Comparison of ENCODE assay signal across 22 cellular contexts in genomic region chr18:12767580-12768155, GRCh38.
DNase-seq lines count a peak whose midpoint lies in the region; ATAC-seq, FAIRE-seq and TF ChIP-seq lines count a peak whose summit lies in the region.
"Had no signal": no experiment of that assay in that cellular context is flagged by ENCODE, and none has a peak within 500 bp of the region (broad histone marks: within the 10 kb centered on the region; RNA-seq: fewer than 3 reads in every experiment).

No MANE protein-coding gene starts in this region.

- H3K36me3 Mint-ChIP-seq in GM23338 (ENCODE audit: low read depth) = no peaks in the 10 kb centered on the region; the same call in 2 of the 3 replicates

- BruUV-seq in HepG2 (replicated peaks; lab: Mats Ljungman, UMichigan) (no TSS peak), K562 (replicated peaks; lab: Mats Ljungman, UMichigan) (no TSS peak)

- H3K9me3 ChIP-seq in HepG2 (ENCODE audit: low read length) = no peaks in the 10 kb centered on the region
- no peaks in the 10 kb centered on the region for H3K9me3 ChIP-seq in right lobe of liver
- H3K9me3 ChIP-seq in K562 (replicated peaks; ENCODE audit: control insufficient read depth, insufficient read depth, low read depth, low read length) = no peaks in the 10 kb centered on the region
- H3K9me3 ChIP-seq in spleen = no peaks in the 10 kb centered on the region

- peak; percentile 72 for DNase-seq in HepG2 (ENCODE audit: low spot score)
- DNase-seq in right lobe of liver = no peak
- no peak for DNase-seq in GM23338 (ENCODE audit: low spot score)
- no peak for DNase-seq in K562 (ENCODE audit: extremely low read depth in 1 of 4, low spot score in 3 of 4)
- DNase-seq in sciatic nerve (ENCODE audit: low spot score) = peak; percentile 22
- DNase-seq in spleen = no peak
- no peak for DNase-seq in GM13977 (ENCODE audit: low spot score)
- DNase-seq: CD4-positive, alpha-beta T cell; CD8-positive, alpha-beta memory T cell; DMS 273 treated with DMSO at 0.1 percent for 48 hours; DMS79; GF-D8; GM23248 had no signal

- WGBS in HepG2 (ENCODE audit: low lambda C conversion rate) = 29% methylated on average over 9 of the region's 9 CpGs
- 91% methylated on average over 6 of the region's 9 CpGs for WGBS in right lobe of liver (ENCODE audit: insufficient coverage, low coverage, low lambda C conversion rate, missing lambda C conversion rate)
- WGBS in K562 (ENCODE audit: insufficient coverage, low coverage, missing lambda C conversion rate) = 65% methylated on average over 9 of the region's 9 CpGs
- WGBS in spleen, 5 donors = 84 to 96% (median 95%) methylated on average over 9 of the region's 9 CpGs

- H2AFZ ChIP-seq in HepG2 (ENCODE audit: low read length) (peak overlapping the region; percentile 11), GM23338 (peak overlapping the region; percentile 80; the same call in 1 of the 2 replicates), K562 (ENCODE audit: low read depth, low read length) (peak overlapping the region; percentile 21; the same call in 1 of the 2 replicates)
- H2AFZ ChIP-seq: GM23248 had no signal

- TF ChIP-seq EP300 in HepG2 (IDR thresholded peaks at IDR 0.05; ENCODE audit: low read depth in 2 of 2, low read length in 2 of 2) (0 out of 4 replicates have a peak, but pooled peaks of 1 of the 2 experiments have one; percentile 23), HepG2 (CRISPR knock-in tag; IDR thresholded peaks at IDR 0.05; ENCODE audit: borderline replicate concordance) (no peak), K562 (IDR thresholded peaks at IDR 0.05; ENCODE audit: low read length) (no peak)

- H3K4me2 ChIP-seq in HepG2 (ENCODE audit: low read depth, low read length) (peak overlapping the region; percentile 92), GM23338 (0 out of 2 replicates have a peak overlapping the region, but pooled peaks have one; percentile 43), K562 (ENCODE audit: insufficient read depth, low read length) (no peak overlapping the region)

- peaks cover 45% of the 10 kb centered on the region for H3K4me1 ChIP-seq in HepG2 (ENCODE audit: insufficient read depth, low read length)
- H3K4me1 ChIP-seq in right lobe of liver = no peaks in the 10 kb centered on the region
- H3K4me1 ChIP-seq in GM23338 (ENCODE audit: insufficient read depth) = no peaks in the 10 kb centered on the region; the same call in none of the 2 replicates
- H3K4me1 ChIP-seq in K562 (replicated peaks in 1 of 2; ENCODE audit: control insufficient read depth in 2 of 2, insufficient read depth in 2 of 2, low read length in 2 of 2) = peaks cover 9 to 13% of the 10 kb centered on the region in 2 experiments
- no peaks in the 10 kb centered on the region for H3K4me1 ChIP-seq in spleen

- no peak for TF ChIP-seq RAD21 in HepG2 (CRISPR knock-in tag; IDR thresholded peaks at IDR 0.05)
- no peak for TF ChIP-seq RAD21 in K562 (CRISPR knock-in tag; conservative IDR thresholded peaks at IDR 0.05 in 1 of 2, IDR thresholded peaks at IDR 0.05 in 1 of 2)

- H3K9me3 Mint-ChIP-seq in GM23338 = no peaks in the 10 kb centered on the region
- H3K9me3 Mint-ChIP-seq: CD4-positive, alpha-beta T cell; CD8-positive, alpha-beta memory T cell; H9 had no signal

- CTCF ChIA-PET in HepG2 (lab: Yijun Ruan, JAX; ENCODE audit: low intra/inter-chr PET ratio, low total read pairs) = interaction anchor here (0.9 to 2.4 kb wide), 4 partner anchors 24 to 166 kb away, joined by 3 to 25 read pairs (median 4); no protein-coding TSS in a partner anchor
- CTCF ChIA-PET in K562 (lab: Yijun Ruan, JAX; ENCODE audit: low intra/inter-chr PET ratio) = interaction anchor here (0.7 to 1.5 kb wide), 2 partner anchors 22 to 41 kb away, joined by 3 to 11 read pairs; no protein-coding TSS in a partner anchor

- H3K79me2 ChIP-seq in HepG2 (ENCODE audit: insufficient read depth, low read length) (no peaks in the 10 kb centered on the region), GM23338 (replicated peaks; ENCODE audit: insufficient read depth) (no peaks in the 10 kb centered on the region), K562 (ENCODE audit: control insufficient read depth, insufficient read depth, low read length) (no peaks in the 10 kb centered on the region)

- FAIRE-seq in HepG2 (lab: Jason Lieb, UNC) (peak; percentile 58), K562 (lab: Jason Lieb, UNC) (no peak)
- FAIRE-seq: A204.1, D721Med, GM12891 had no signal

- ATAC-seq in HepG2 (peak; percentile 56), right lobe of liver (no peak), GM23338 (no peak), K562 (no peak), sciatic nerve (no peak), GM21367 (IDR thresholded peaks at IDR 0.05; ENCODE audit: unreplicated experiment) (no peak)

- H3K4me1 Mint-ChIP-seq in GM23338 = peaks cover 8% of the 10 kb centered on the region; the same call in 2 of the 3 replicates
- H3K4me1 Mint-ChIP-seq: B cell had no signal

- H3K27ac Mint-ChIP-seq in GM23338 = no peak overlapping the region
- H3K27ac Mint-ChIP-seq: B cell; CD4-positive, alpha-beta T cell; H9 had no signal

- no peaks in the 10 kb centered on the region for H3K9me1 ChIP-seq in K562 (ENCODE audit: control insufficient read depth, insufficient read depth, low read length)

- H3K27me3 ChIP-seq in HepG2 (ENCODE audit: control insufficient read depth in 1 of 2, insufficient read depth in 2 of 2, low read length in 2 of 2) (no peaks in the 10 kb centered on the region), right lobe of liver (no peaks in the 10 kb centered on the region), GM23338 (ENCODE audit: insufficient read depth) (no peaks in the 10 kb centered on the region), K562 (ENCODE audit: control insufficient read depth in 2 of 2, insufficient read depth in 2 of 2, low read length in 2 of 2) (no peaks in the 10 kb centered on the region), spleen (replicated peaks in 1 of 7) (no peaks in the 10 kb centered on the region)
- H3K27me3 ChIP-seq: BLaER1 had no signal

- TF ChIP-seq CTCF in HepG2 (CRISPR knock-in tag; IDR thresholded peaks at IDR 0.05) = no peak
- TF ChIP-seq CTCF in right lobe of liver (IDR thresholded peaks at IDR 0.05) = no peak
- no peak for TF ChIP-seq CTCF in GM23338 (conservative IDR thresholded peaks at IDR 0.05; ENCODE audit: low read depth in 2 of 2)
- no peak for TF ChIP-seq CTCF in K562 (IDR thresholded peaks at IDR 0.05 in 2 of 3, conservative IDR thresholded peaks at IDR 0.05 in 1 of 3; ENCODE audit: insufficient read depth in 2 of 3, low read depth in 1 of 3, low read length in 3 of 3)
- TF ChIP-seq CTCF in spleen (IDR thresholded peaks at IDR 0.05 in 8 of 11, conservative IDR thresholded peaks at IDR 0.05 in 3 of 11) = no peak
- TF ChIP-seq CTCF in GM13977 (IDR thresholded peaks at IDR 0.05; ENCODE audit: extremely low read depth, insufficient read depth, missing control alignments) = no peak

- POLR2A ChIA-PET in HepG2 (lab: Yijun Ruan, JAX) = interaction anchor here (1.0 to 4.0 kb wide), 6 partner anchors 17 to 116 kb away, joined by 4 to 34 read pairs (median 6); partner anchors contain the start of genes CEP76, PSMG2 and PTPN2
- POLR2A ChIA-PET in K562 (lab: Yijun Ruan, JAX) = interaction anchor here (0.6 to 1.1 kb wide), 2 partner anchors 18 to 66 kb away, joined by 4 to 6 read pairs; partner anchors contain the start of gene CEP76

- peaks cover 1% of the 10 kb centered on the region for H3K27me3 Mint-ChIP-seq in GM23338 (ENCODE audit: insufficient read depth, low read depth, poor library complexity)
- H3K27me3 Mint-ChIP-seq: B cell; CD4-positive, alpha-beta T cell; CD8-positive, alpha-beta memory T cell had no signal

- intact Hi-C loops in HepG2 (cut with micrococcal nuclease; ENCODE audit: unreplicated experiment) = loop anchor here (1.0 to 2.0 kb wide), 4 partner anchors 26 to 167 kb away; no protein-coding TSS in a partner anchor
- intact Hi-C loops in right lobe of liver (cut with DNase I) = no loop called here
- intact Hi-C loops in K562 (cut with micrococcal nuclease) = loop anchor here (1.0 kb wide), 1 partner anchor 23 kb away; no protein-coding TSS in a partner anchor
- intact Hi-C loops in sciatic nerve (cut with DNase I) = no loop called here
- intact Hi-C loops in spleen (cut with DNase I; ENCODE audit: low total_unique reads) = no loop called here

- H3K9ac ChIP-seq in HepG2 (ENCODE audit: insufficient read depth, low read depth, low read length) (no peak overlapping the region), K562 (ENCODE audit: insufficient read depth in 1 of 2, low read depth in 2 of 2, low read length in 2 of 2) (peak overlapping the region in 1 of 2 experiments; percentile 19; a peak in 1 of 4 replicates)
- H3K9ac ChIP-seq: BLaER1, GM23248 had no signal

- TF ChIP-seq POLR2A in HepG2 (IDR thresholded peaks at IDR 0.05; ENCODE audit: insufficient read depth in 1 of 2, low read depth in 2 of 2, low read length in 2 of 2) (no peak), right lobe of liver (IDR thresholded peaks at IDR 0.05) (no peak), K562 (conservative IDR thresholded peaks at IDR 0.05) (no peak), spleen (IDR thresholded peaks at IDR 0.05) (no peak)

- H3K4me3 ChIP-seq in HepG2 (replicated peaks in 1 of 3; ENCODE audit: insufficient read depth in 1 of 3, low read depth in 2 of 3, low read length in 3 of 3) = peak overlapping the region in 1 of 3 experiments; percentile 57; a peak in 3 of 6 replicates
- H3K4me3 ChIP-seq in right lobe of liver = no peak overlapping the region
- no peak overlapping the region for H3K4me3 ChIP-seq in GM23338
- H3K4me3 ChIP-seq in K562 = no peak overlapping the region
- H3K4me3 ChIP-seq in spleen = no peak overlapping the region
- H3K4me3 ChIP-seq: BLaER1, GM23248 had no signal

- H4K20me1 ChIP-seq in HepG2 (ENCODE audit: insufficient read depth, low read length) (no peaks in the 10 kb centered on the region), GM23338 (replicated peaks; ENCODE audit: insufficient read depth) (no peaks in the 10 kb centered on the region), K562 (replicated peaks; ENCODE audit: control insufficient read depth, insufficient read depth, low read length) (no peaks in the 10 kb centered on the region)
- H4K20me1 ChIP-seq: BLaER1 had no signal

- no peak overlapping the region for H3K4me3 Mint-ChIP-seq in GM23338
- H3K4me3 Mint-ChIP-seq: B cell; CD4-positive, alpha-beta T cell; H9 had no signal

- peak overlapping the region; percentile 38 for H3K27ac ChIP-seq in HepG2 (ENCODE audit: extremely low read length, insufficient read depth, low read length)
- H3K27ac ChIP-seq in right lobe of liver = no peak overlapping the region
- H3K27ac ChIP-seq in GM23338 (ENCODE audit: low read depth) = no peak overlapping the region
- H3K27ac ChIP-seq in K562 (ENCODE audit: extremely low read depth, low read depth, low read length) = no peak overlapping the region
- H3K27ac ChIP-seq in spleen = no peak overlapping the region
- H3K27ac ChIP-seq: 22Rv1, BLaER1, C4-2B, GM23248 had no signal

- 0 out of 2 replicates have a peak, but pooled peaks cover 3% of the 10 kb centered on the region for H3K9me2 ChIP-seq in GM23338 (ENCODE audit: insufficient read depth)

- H3K36me3 ChIP-seq in HepG2 (replicated peaks in 1 of 2; ENCODE audit: control insufficient read depth in 1 of 2, insufficient read depth in 2 of 2, low read length in 2 of 2) (no peaks in the 10 kb centered on the region), right lobe of liver (no peaks in the 10 kb centered on the region), GM23338 (ENCODE audit: insufficient read depth) (no peaks in the 10 kb centered on the region), K562 (ENCODE audit: control insufficient read depth, insufficient read depth, low read length) (no peaks in the 10 kb centered on the region), spleen (no peaks in the 10 kb centered on the region)
- H3K36me3 ChIP-seq: BLaER1 had no signal

- no peaks in the 10 kb centered on the region for H3F3A ChIP-seq in GM23338 (replicated peaks; ENCODE audit: low read depth)

- in situ Hi-C loops in HepG2 (cut with HindIII; ENCODE audit: extremely low pct_ligation_motif_present, low pct_unique_long_range_greater_than_20kb) (loop anchor here (5.0 kb wide), 1 partner anchor 40 kb away; no protein-coding TSS in a partner anchor), K562 (cut with MboI) (no loop called here), GM13977 (cut with MboI; ENCODE audit: low pct_unique_long_range_greater_than_20kb, low sequenced_read_pairs, unreplicated experiment) (no loop called here)

Comparison
In these comparisons a context has a peak if more than half of its experiments do, and no peak if none do; other contexts are left out.
1. DNase-seq: peak in HepG2 (single experiment) and sciatic nerve (single experiment); none in right lobe of liver (0 of 3), GM23338 (single experiment), K562 (0 of 4), spleen (single experiment) and GM13977 (single experiment).
2. intact Hi-C loops: an anchor here in HepG2 (1.0 to 2.0 kb wide) and K562 (1.0 kb wide); none called in right lobe of liver, sciatic nerve and spleen.
3. H2AFZ ChIP-seq: peak in every context shown above with its lines; median percentile 80 in GM23338; 21 in K562; 11 in HepG2.
4. Of the 241 proteins assayed by ChIP-seq in both HepG2 and K562: peak only in HepG2: BCL6, CEBPG, FOXP4, GABPB1, GATAD2A, HDAC2 and 4 more; only in K562: none; in both: none; in neither: 228; mixed calls (peak in some experiments, not most) for 3.